In genomic region chr12:75977952-75978671, GRCh38 we compare ENCODE assay signal across 8 cellular contexts. TPM values are rescaled to one million over a fixed set of nuclear protein-coding genes. Genes with fewer than 3 reads are reported as not detected.
DNase-seq lines count a peak whose midpoint lies in the region; ATAC-seq and TF ChIP-seq lines count a peak whose summit lies in the region.

No MANE protein-coding gene starts in this region.

- peaks cover 4% of the 10 kb centered on the region for H3K27me3 Mint-ChIP-seq in nephron progenitor cell (ENCODE audit: low read depth, poor library complexity)

- peak; percentile 98 for DNase-seq in NOMO-1 treated with DMSO at 0.1 percent for 48 hours (lab: John Stamatoyannopoulos, UW; ENCODE audit: unreplicated experiment)
- peak; percentile 66 for DNase-seq in activated CD8-positive, alpha-beta memory T cell treated with anti-CD3 and anti-CD28 coated beads, Interleukin-2, amount 50 U/mL, for 4 hours
- DNase-seq in epithelial cell of proximal tubule (ENCODE audit: low read depth) = peak; percentile 99
- peak; percentile 13 for DNase-seq in nephron progenitor cell
- DNase-seq in stimulated activated naive CD4-positive, alpha-beta T cell (lab: John Stamatoyannopoulos, UW) = peak in 5 of 6 experiments; percentile 12 to 44 (median 23)
- no peak for DNase-seq in NCI-H510A treated with DMSO at 0.1 percent for 48 hours (lab: John Stamatoyannopoulos, UW)

- no peak for TF ChIP-seq CTCF in epithelial cell of proximal tubule (conservative IDR thresholded peaks at IDR 0.05; ENCODE audit: low read depth, low read length)
- TF ChIP-seq CTCF in nephron progenitor cell (IDR thresholded peaks at IDR 0.05) = no peak

- H3K4me3 Mint-ChIP-seq in nephron progenitor cell = no peak overlapping the region

- H3K4me3 ChIP-seq in epithelial cell of proximal tubule (ENCODE audit: low read depth, low read length) = no peak overlapping the region

- no peaks in the 10 kb centered on the region for H3K36me3 Mint-ChIP-seq in nephron progenitor cell (ENCODE audit: low read depth)

- no peaks in the 10 kb centered on the region for H3K9me3 Mint-ChIP-seq in nephron progenitor cell

- peak overlapping the region; percentile 2 for H3K27ac Mint-ChIP-seq in nephron progenitor cell

- peak; percentile 98 for ATAC-seq in GM18858 (IDR thresholded peaks at IDR 0.05; ENCODE audit: unreplicated experiment)
- ATAC-seq in HG02973 (IDR thresholded peaks at IDR 0.05; ENCODE audit: unreplicated experiment) = peak; percentile 98

- peaks cover 77% of the 10 kb centered on the region for H3K4me1 Mint-ChIP-seq in nephron progenitor cell

RNA-seq across cellular contexts. Expression of gene PHLDA1, which starts 53.5 kb away (rescaled TPM):
- total RNA-seq in epithelial cell of proximal tubule = 74.3 and 89.0 TPM in 2 replicates
